In genomic region chr17:55689672-55690071, GRCh38 we compare ENCODE assay signal across 2 cellular contexts.
TF ChIP-seq lines count a peak whose summit lies in the region.

No MANE protein-coding gene starts in this region.

TF ChIP-seq in SK-N-SH, 30 proteins besides CTCF, POLR2A, EP300 and RAD21 (continued from another document):
- TF ChIP-seq PBX3 (IDR thresholded peaks at IDR 0.05), result no peak
- no peak for TF ChIP-seq MEF2A (IDR thresholded peaks at IDR 0.05; ENCODE audit: borderline replicate concordance, low read depth)
- no peak for TF ChIP-seq RXRA (IDR thresholded peaks at IDR 0.05; ENCODE audit: borderline replicate concordance, low read depth)

TF ChIP-seq in SK-N-SH treated with all-trans-retinoic acid at 6 μM for 48 hours, 23 proteins besides CTCF, POLR2A, EP300 and RAD21 (continued from another document):
- no peak for TF ChIP-seq TSHZ2 (CRISPR knock-in tag; IDR thresholded peaks at IDR 0.05)
- TF ChIP-seq CSRNP3 (CRISPR knock-in tag; IDR thresholded peaks at IDR 0.05), result no peak
- no peak for TF ChIP-seq POU6F1 (CRISPR knock-in tag; IDR thresholded peaks at IDR 0.05; ENCODE audit: borderline replicate concordance, low read depth)
- TF ChIP-seq OSR1 (CRISPR knock-in tag; IDR thresholded peaks at IDR 0.05), result no peak
- TF ChIP-seq ZC3H10 (CRISPR knock-in tag; IDR thresholded peaks at IDR 0.05), result no peak
- TF ChIP-seq RARB (CRISPR knock-in tag; IDR thresholded peaks at IDR 0.05), result no peak
- no peak for TF ChIP-seq ZNF565 (CRISPR knock-in tag; conservative IDR thresholded peaks at IDR 0.05; ENCODE audit: low read depth)
- no peak for TF ChIP-seq ZFP3 (CRISPR knock-in tag; IDR thresholded peaks at IDR 0.05)
- no peak for TF ChIP-seq ARNTL (CRISPR knock-in tag; IDR thresholded peaks at IDR 0.05; ENCODE audit: borderline replicate concordance, low read depth)
- no peak for TF ChIP-seq ZNF8 (CRISPR knock-in tag; IDR thresholded peaks at IDR 0.05)
- TF ChIP-seq SNAI2 (CRISPR knock-in tag; IDR thresholded peaks at IDR 0.05), result no peak
TF ChIP-seq in SK-N-SH treated with all-trans-retinoic acid at 6 μM for 48 hours: peak in this region for 0.
